Comparison of ENCODE assay signal across 23 cellular contexts in the genomic region with DNA sequence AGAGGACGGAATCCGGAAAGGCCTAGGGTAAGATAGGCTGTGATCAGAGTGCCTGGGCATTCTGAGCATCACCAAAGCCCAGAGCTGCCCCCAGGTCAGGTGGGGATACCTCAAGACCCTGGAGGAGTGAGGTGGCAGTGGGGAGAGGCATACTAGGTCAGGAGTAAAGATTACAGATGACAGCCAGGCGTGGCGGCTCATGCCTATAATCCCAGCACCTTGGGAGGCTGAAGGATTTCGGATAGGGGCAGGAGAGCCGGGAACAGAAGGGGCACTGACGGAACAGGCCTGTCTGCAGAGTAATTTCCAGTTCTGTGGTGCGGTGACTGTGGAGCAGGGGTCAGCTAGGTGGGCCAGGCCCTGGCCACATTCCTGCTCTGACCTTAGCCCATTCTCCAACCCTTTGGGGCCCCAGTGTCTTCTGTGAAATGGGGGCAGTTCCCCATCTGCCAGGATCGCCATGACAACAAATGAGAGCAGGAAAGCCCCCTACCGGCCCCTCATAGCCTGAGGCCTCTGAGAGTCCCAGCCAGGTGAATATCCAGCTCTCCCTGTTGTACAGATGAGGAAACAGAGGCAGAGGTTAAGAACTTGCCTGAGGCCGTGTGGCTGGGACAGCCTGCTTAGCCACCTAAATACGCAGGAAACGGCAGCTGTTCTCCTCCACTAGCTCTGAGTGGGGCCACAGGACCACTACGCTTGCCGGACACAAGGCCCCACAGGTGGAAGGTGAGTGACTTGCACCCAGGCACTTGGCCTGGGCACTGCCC. TPM values are rescaled to one million over a fixed set of nuclear protein-coding genes. Genes with fewer than 3 reads are reported as not detected.
"Had no signal": no experiment of that assay in that cellular context is flagged by ENCODE, and none has a peak within 500 bp of the region (broad histone marks: within the 10 kb centered on the region; RNA-seq: fewer than 3 reads in every experiment).

No MANE protein-coding gene starts in this region.

- H3K4me3 ChIP-seq: body of pancreas, spleen, tibial artery had no signal

- FAIRE-seq: colon, islet of Langerhans had no signal

- H3K27me3 ChIP-seq: body of pancreas, foreskin keratinocyte, spleen, tibial artery had no signal

- ATAC-seq: activated CD4-positive, alpha-beta T cell treated with anti-CD3 and anti-CD28 coated beads for 36 hours; body of pancreas; foreskin keratinocyte; left cardiac atrium; naive thymus-derived CD8-positive, alpha-beta T cell had no signal

- H3K27ac ChIP-seq: body of pancreas, foreskin keratinocyte, spleen, tibial artery had no signal

- H3K9me3 Mint-ChIP-seq: activated naive CD8-positive, alpha-beta T cell treated with anti-CD3 and anti-CD28 coated beads, Interleukin-2, amount 10 ng/mL, durations not matched to agents 7 days and 5 days; endodermal cell; naive thymus-derived CD8-positive, alpha-beta T cell; T-helper 1 cell treated with Interleukin-12 subunit alpha and Interleukin-12 subunit beta and Interleukin-4 antibody, amounts not matched to agents 30 μg/mL and 1 μg/mL, for 36 hours had no signal

- H3K4me3 Mint-ChIP-seq: activated CD4-positive, alpha-beta T cell treated with anti-CD3 and anti-CD28 coated beads for 36 hours; activated naive CD8-positive, alpha-beta T cell treated with anti-CD3 and anti-CD28 coated beads, Interleukin-2, amount 10 ng/mL, durations not matched to agents 7 days and 5 days; endodermal cell; naive thymus-derived CD8-positive, alpha-beta T cell; T-helper 1 cell treated with Interleukin-12 subunit alpha and Interleukin-12 subunit beta and Interleukin-4 antibody, amounts not matched to agents 30 μg/mL and 1 μg/mL, for 36 hours had no signal

- DNase-seq: activated CD4-positive, alpha-beta T cell treated with anti-CD3 and anti-CD28 coated beads for 36 hours; activated CD4-positive, alpha-beta T cell treated with anti-CD3 and anti-CD28 coated beads, Interleukin-2, amount 50 U/mL, for 48 hours; activated naive CD4-positive, alpha-beta T cell; activated naive CD8-positive, alpha-beta T cell treated with anti-CD3 and anti-CD28 coated beads, Interleukin-2, amount 10 ng/mL, durations not matched to agents 7 days and 5 days; body of pancreas; caudate nucleus; endodermal cell; foreskin keratinocyte; glutamatergic neuron; hippocampal formation; left cardiac atrium; naive thymus-derived CD8-positive, alpha-beta T cell; spleen; stimulated activated naive CD4-positive, alpha-beta T cell treated with Interleukin-2 at 50 U/mL for 16 hours; substantia nigra; tibial artery had no signal

- H3K9me3 ChIP-seq: body of pancreas, spleen, tibial artery had no signal

- H3K27me3 Mint-ChIP-seq: activated CD4-positive, alpha-beta T cell treated with anti-CD3 and anti-CD28 coated beads for 36 hours; activated naive CD8-positive, alpha-beta T cell treated with anti-CD3 and anti-CD28 coated beads, Interleukin-2, amount 10 ng/mL, durations not matched to agents 7 days and 5 days; naive thymus-derived CD8-positive, alpha-beta T cell had no signal

- H3K27ac Mint-ChIP-seq: activated CD4-positive, alpha-beta T cell treated with anti-CD3 and anti-CD28 coated beads for 36 hours; activated naive CD8-positive, alpha-beta T cell treated with anti-CD3 and anti-CD28 coated beads, Interleukin-2, amount 10 ng/mL, durations not matched to agents 7 days and 5 days; endodermal cell had no signal

RNA-seq across cellular contexts. Expression of gene KCNK4, which starts 15.9 kb away (rescaled TPM):
- total RNA-seq: activated CD4-positive, alpha-beta T cell treated with anti-CD3 and anti-CD28 coated beads for 36 hours; activated naive CD8-positive, alpha-beta T cell treated with anti-CD3 and anti-CD28 coated beads, Interleukin-2, amount 10 ng/mL, durations not matched to agents 7 days and 5 days; body of pancreas; endodermal cell; fibroblast of lung; foreskin keratinocyte; lower leg skin; mesenteric fat pad; naive thymus-derived CD8-positive, alpha-beta T cell; renal cortical epithelial cell had no signal
- polyA plus RNA-seq: fibroblast of lung; naive thymus-derived CD8-positive, alpha-beta T cell had no signal

RNA-seq across cellular contexts. Expression of gene CATSPERZ, which starts 24.9 kb away (rescaled TPM):
- total RNA-seq: activated naive CD8-positive, alpha-beta T cell treated with anti-CD3 and anti-CD28 coated beads, Interleukin-2, amount 10 ng/mL, durations not matched to agents 7 days and 5 days; endodermal cell; lower leg skin; mesenteric fat pad; naive thymus-derived CD8-positive, alpha-beta T cell; renal cortical epithelial cell; spleen had no signal
- polyA plus RNA-seq: fibroblast of lung; naive thymus-derived CD8-positive, alpha-beta T cell had no signal
